20 cellular contexts compared by ENCODE assay signal in genomic region chr3:52925405-52926313, GRCh38. TPM values are rescaled to one million over a fixed set of nuclear protein-coding genes. Genes with fewer than 3 reads are reported as not detected.
DNase-seq lines count a peak whose midpoint lies in the region; ATAC-seq and TF ChIP-seq lines count a peak whose summit lies in the region.
"Had no signal": no experiment of that assay in that cellular context is flagged by ENCODE, and none has a peak within 500 bp of the region (broad histone marks: within the 10 kb centered on the region; RNA-seq: fewer than 3 reads in every experiment).

No MANE protein-coding gene starts in this region.

- no peak overlapping the region for H3K4me3 Mint-ChIP-seq in activated CD8-positive, alpha-beta T cell treated with anti-CD3 and anti-CD28 coated beads, Interleukin-2, amount 10 ng/mL, durations not matched to agents 7 days and 5 days
- H3K4me3 Mint-ChIP-seq in chondrocyte (ENCODE audit: unreplicated experiment): no peak overlapping the region

- ATAC-seq in activated CD8-positive, alpha-beta T cell treated with anti-CD3 and anti-CD28 coated beads, Interleukin-2, amount 10 ng/mL, durations not matched to agents 7 days and 5 days: no peak
- no peak for ATAC-seq in HG03460 (IDR thresholded peaks at IDR 0.05; ENCODE audit: unreplicated experiment)
- ATAC-seq: HCT116 had no signal

- H3K27me3 Mint-ChIP-seq in activated CD8-positive, alpha-beta T cell treated with anti-CD3 and anti-CD28 coated beads, Interleukin-2, amount 10 ng/mL, durations not matched to agents 7 days and 5 days (ENCODE audit: low read depth): no peaks in the 10 kb centered on the region
- no peaks in the 10 kb centered on the region for H3K27me3 Mint-ChIP-seq in chondrocyte (ENCODE audit: low read depth)

- no peaks in the 10 kb centered on the region for H3K9me3 Mint-ChIP-seq in activated CD8-positive, alpha-beta T cell treated with anti-CD3 and anti-CD28 coated beads, Interleukin-2, amount 10 ng/mL, durations not matched to agents 7 days and 5 days (ENCODE audit: insufficient read depth)
- no peaks in the 10 kb centered on the region for H3K9me3 Mint-ChIP-seq in chondrocyte (ENCODE audit: low read depth)

- no peak for TF ChIP-seq CTCF in chondrocyte (IDR thresholded peaks at IDR 0.05)

- H3K27ac Mint-ChIP-seq in activated CD8-positive, alpha-beta T cell treated with anti-CD3 and anti-CD28 coated beads, Interleukin-2, amount 10 ng/mL, durations not matched to agents 7 days and 5 days: peak overlapping the region; percentile 55
- no peak overlapping the region for H3K27ac Mint-ChIP-seq in chondrocyte (ENCODE audit: unreplicated experiment)

- POLR2A ChIA-PET in activated CD8-positive, alpha-beta T cell treated with anti-CD3 and anti-CD28 coated beads, Interleukin-2, amount 10 ng/mL, durations not matched to agents 7 days and 5 days (lab: Charles Lee): no interaction called here

- H3K4me1 Mint-ChIP-seq in activated CD8-positive, alpha-beta T cell treated with anti-CD3 and anti-CD28 coated beads, Interleukin-2, amount 10 ng/mL, durations not matched to agents 7 days and 5 days (ENCODE audit: low read depth): peaks cover 31% of the 10 kb centered on the region
- no peaks in the 10 kb centered on the region for H3K4me1 Mint-ChIP-seq in chondrocyte (ENCODE audit: low read depth)

- peaks cover 60% of the 10 kb centered on the region for H3K36me3 Mint-ChIP-seq in activated CD8-positive, alpha-beta T cell treated with anti-CD3 and anti-CD28 coated beads, Interleukin-2, amount 10 ng/mL, durations not matched to agents 7 days and 5 days (ENCODE audit: low read depth)
- H3K36me3 Mint-ChIP-seq in chondrocyte (ENCODE audit: low read depth): peaks cover 4% of the 10 kb centered on the region

- DNase-seq in SIG-M5 treated with dmso at 0.1 percent for 504 hours (lab: John Stamatoyannopoulos, UW; ENCODE audit: unreplicated experiment) (peak; percentile 26), SIG-M5 (lab: John Stamatoyannopoulos, UW) (no peak), AML-193 (lab: John Stamatoyannopoulos, UW) (peak; percentile 36 to 39), MV-4-11 (lab: John Stamatoyannopoulos, UW) (peak; percentile 35), medulla oblongata (ENCODE audit: extremely low spot score) (no peak), chondrocyte (ENCODE audit: low spot score) (no peak)
- DNase-seq in activated CD8-positive, alpha-beta T cell treated with anti-CD3 and anti-CD28 coated beads, Interleukin-2, amount 10 ng/mL, durations not matched to agents 7 days and 5 days: no peak
- DNase-seq: activated CD4-positive, CD25-positive, alpha-beta regulatory T cell; activated naive CD4-positive, alpha-beta T cell treated with Interleukin-2 at 50 U/mL for 16 hours; cerebellar nuclear complex; effector memory CD4-positive, alpha-beta T cell; mammary epithelial cell; NCI-H2107; NCI-H524; retina; SHP77; substantia nigra; T-helper 9 cell had no signal

- CTCF ChIA-PET in activated CD8-positive, alpha-beta T cell treated with anti-CD3 and anti-CD28 coated beads, Interleukin-2, amount 10 ng/mL, durations not matched to agents 7 days and 5 days (lab: Charles Lee): interaction anchor here (0.7 to 1.7 kb wide), 3 partner anchors 10 to 13 kb away, joined by 3 to 7 read pairs (median 4); no protein-coding TSS in a partner anchor

RNA-seq across cellular contexts. Expression of gene STIMATE, which starts 28.3 kb away (rescaled TPM):
- 10 to 100 TPM; 26.5 to 29.9 TPM for total RNA-seq in activated CD8-positive, alpha-beta T cell treated with anti-CD3 and anti-CD28 coated beads, Interleukin-2, amount 10 ng/mL, durations not matched to agents 7 days and 5 days
- total RNA-seq in chondrocyte: 18.7 to 19.0 TPM (median 18.9 TPM) in 3 replicates

Comparison
In these comparisons a context has a peak if more than half of its experiments do, and no peak if none do; other contexts are left out.
1. DNase-seq: peak in SIG-M5 treated with dmso at 0.1 percent for 504 hours (single experiment), AML-193 (2 of 2) and MV-4-11 (single experiment); none in SIG-M5 (single experiment), activated CD8-positive, alpha-beta T cell treated with anti-CD3 and anti-CD28 coated beads, Interleukin-2, amount 10 ng/mL, durations not matched to agents 7 days and 5 days (single experiment), medulla oblongata (single experiment) and chondrocyte (single experiment).